Comparison of ENCODE assay signal across 8 cellular contexts in genomic region chr14:91416744-91417133, GRCh38. TPM values are rescaled to one million over a fixed set of nuclear protein-coding genes. Genes with fewer than 3 reads are reported as not detected.
A peak's percentile ranks its signal among the peaks of the same experiment; 100 is the strongest.
DNase-seq lines count a peak whose midpoint lies in the region; ATAC-seq, FAIRE-seq and TF ChIP-seq lines count a peak whose summit lies in the region.

No MANE protein-coding gene starts in this region.

- H3K4me3 Mint-ChIP-seq in astrocyte (ENCODE audit: unreplicated experiment): peak overlapping the region; percentile 83

- peak overlapping the region; percentile 35 for H3K9ac ChIP-seq in astrocyte (ENCODE audit: low read length)

- H2AFZ ChIP-seq in astrocyte (ENCODE audit: low read depth, low read length): no peak overlapping the region

- no peaks in the 10 kb centered on the region for H3K9me3 Mint-ChIP-seq in astrocyte (ENCODE audit: unreplicated experiment)

- no peak for ATAC-seq in HG02970 (IDR thresholded peaks at IDR 0.05; ENCODE audit: low FRiP score, unreplicated experiment)
- ATAC-seq in HG02571 (IDR thresholded peaks at IDR 0.05; ENCODE audit: unreplicated experiment): no peak

- H3K4me2 ChIP-seq in astrocyte (ENCODE audit: low read length): peak overlapping the region; percentile 73

- intact Hi-C loops in lower leg skin (cut with DNase I; ENCODE audit: low total_unique reads) (no loop called here), uterus (cut with DNase I; ENCODE audit: low total_unique reads) (loop anchor here (5.0 kb wide), 1 partner anchor 94 kb away; no protein-coding TSS in a partner anchor)

- WGBS in lower leg skin, 2 donors: 10 to 23% methylated on average over 20 of the region's 20 CpGs

- H3K36me3 Mint-ChIP-seq in astrocyte (ENCODE audit: low read depth, unreplicated experiment): peaks cover 2% of the 10 kb centered on the region

- DNase-seq in stimulated activated CD4-positive, alpha-beta T cell treated with anti-CD3 and anti-CD28 coated beads, Interleukin-4, amount 100 ng/mL, for 1 hour: peak; percentile 25
- DNase-seq in stimulated activated CD4-positive, alpha-beta T cell treated with anti-CD3 and anti-CD28 coated beads, Interleukin-2, amount 100 ng/mL, for 48 hours: no peak
- DNase-seq in astrocyte (ENCODE audit: low read depth) (no peak), lower leg skin (ENCODE audit: low spot score in 2 of 2) (no peak), uterus (no peak), urothelium cell line (ENCODE audit: low spot score) (no peak)

- H4K20me1 ChIP-seq in astrocyte (ENCODE audit: insufficient read depth, low read length): no peaks in the 10 kb centered on the region

- H3K4me1 Mint-ChIP-seq in astrocyte (ENCODE audit: low read depth, unreplicated experiment): peaks cover 21% of the 10 kb centered on the region

- H3K27ac ChIP-seq in astrocyte (ENCODE audit: low read depth, low read length): no peak overlapping the region
- H3K27ac ChIP-seq in uterus: peak overlapping the region; percentile 0 to 23

- H3K27me3 ChIP-seq in astrocyte (ENCODE audit: insufficient read depth, low read length) (peaks cover 24% of the 10 kb centered on the region), uterus (no peaks in the 10 kb centered on the region)

- TF ChIP-seq POLR2A in lower leg skin (IDR thresholded peaks at IDR 0.05) (no peak), uterus (IDR thresholded peaks at IDR 0.05) (no peak)

- FAIRE-seq in astrocyte (lab: Jason Lieb, UNC) (no peak), urothelium cell line (lab: Jason Lieb, UNC) (no peak)

- H3K36me3 ChIP-seq in astrocyte (ENCODE audit: insufficient read depth, low read length): no peaks in the 10 kb centered on the region
- no peaks in the 10 kb centered on the region for H3K36me3 ChIP-seq in uterus

- H3K4me1 ChIP-seq in astrocyte (ENCODE audit: insufficient read depth, low read length) (peaks cover 4% of the 10 kb centered on the region), uterus (no peaks in the 10 kb centered on the region)

- peak overlapping the region; percentile 36 for H3K27ac Mint-ChIP-seq in astrocyte (ENCODE audit: unreplicated experiment)

- H3K79me2 ChIP-seq in astrocyte (ENCODE audit: insufficient read depth, low read length): no peaks in the 10 kb centered on the region

- H3K27me3 Mint-ChIP-seq in astrocyte (ENCODE audit: low read depth, unreplicated experiment): peaks cover 3% of the 10 kb centered on the region

- H3K4me3 ChIP-seq in astrocyte (ENCODE audit: insufficient read depth, low read depth, low read length) (peak overlapping the region; percentile 50), lower leg skin (ENCODE audit: low read depth, poor library complexity, severe bottlenecking) (peak overlapping the region; percentile 54), uterus (peak overlapping the region; percentile 27 to 38)

- no peaks in the 10 kb centered on the region for H3K9me3 ChIP-seq in astrocyte (ENCODE audit: insufficient read depth, low read depth, low read length)
- H3K9me3 ChIP-seq in uterus: no peaks in the 10 kb centered on the region

- TF ChIP-seq CTCF in astrocyte (IDR thresholded peaks at IDR 0.05; ENCODE audit: insufficient read depth, low read depth, low read length) (no peak), lower leg skin (IDR thresholded peaks at IDR 0.05) (no peak), uterus (IDR thresholded peaks at IDR 0.05) (no peak)

RNA-seq across cellular contexts. Expression of gene CCDC88C, which starts 0.9 kb away (rescaled TPM):
- total RNA-seq in astrocyte (8.9 and 12.4 TPM in 2 replicates), lower leg skin (10 to 100 TPM in 2 of 4 donors, 1 to 10 TPM in 2; 8.5 to 21.8 (median 13.4) TPM), uterus (10 to 100 TPM in 2 of 4 donors, 1 to 10 TPM in 2; 3.2 to 32.7 (median 11.0) TPM)
